In the genomic region with DNA sequence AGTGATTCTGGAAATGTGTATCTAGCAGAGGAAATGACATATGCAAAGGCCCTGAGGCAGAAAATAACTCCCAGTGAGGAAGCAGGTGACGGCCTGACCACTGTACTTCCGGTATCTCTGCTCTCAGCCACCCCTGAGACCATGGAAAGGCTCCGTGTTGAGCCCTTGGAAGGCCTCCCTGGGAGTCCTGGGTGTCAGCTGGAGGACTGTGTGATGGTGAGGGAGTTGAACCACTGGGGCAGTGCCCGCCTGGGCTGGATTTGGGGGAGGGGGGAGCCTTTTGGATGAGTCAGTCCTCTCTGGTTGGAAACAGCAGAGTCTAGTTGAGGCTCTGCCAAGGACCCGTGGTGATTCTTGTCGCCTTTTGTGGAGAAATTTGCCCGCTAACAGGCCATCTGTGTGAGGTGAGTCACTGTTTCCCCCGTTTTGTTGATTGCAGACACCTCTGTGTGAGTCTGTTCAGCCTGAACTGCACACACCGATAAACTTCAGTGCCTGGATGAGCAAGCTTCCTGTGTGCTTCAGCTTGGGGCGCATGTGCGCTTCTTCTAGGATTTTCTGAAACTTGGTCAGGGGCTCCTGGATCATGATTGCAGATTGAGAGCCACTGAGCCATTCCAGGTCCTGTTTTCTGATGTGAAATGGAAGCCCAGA, we compare ENCODE assay signal across 1 cellular context.
TF ChIP-seq lines count a peak whose summit lies in the region.

No MANE protein-coding gene starts in this region.

TF ChIP-seq in K562, 482 proteins besides CTCF, POLR2A, EP300 and RAD21 (continued from another document and continues in another):
- peak; percentile 62 for TF ChIP-seq TAL1 (IDR thresholded peaks at IDR 0.05)
- TF ChIP-seq ZNF79 (CRISPR knock-in tag; IDR thresholded peaks at IDR 0.05; ENCODE audit: low read depth) = no peak
- no peak for TF ChIP-seq ZC3H11A (IDR thresholded peaks at IDR 0.05; ENCODE audit: low read depth, low read length)
- TF ChIP-seq HNRNPUL1 (IDR thresholded peaks at IDR 0.05; ENCODE audit: low read length) = no peak
- TF ChIP-seq ZBTB5 (IDR thresholded peaks at IDR 0.05) = no peak
- no peak for TF ChIP-seq CHD2 (IDR thresholded peaks at IDR 0.05; ENCODE audit: low read depth, low read length)
- TF ChIP-seq SAP30 (IDR thresholded peaks at IDR 0.05; ENCODE audit: borderline replicate concordance, insufficient read depth, low read depth, low read length, poor library complexity, severe bottlenecking) = no peak
- TF ChIP-seq KDM4B (IDR thresholded peaks at IDR 0.05; ENCODE audit: borderline replicate concordance in 2 of 2, low read depth in 1 of 2) = no peak
- TF ChIP-seq, protein P1, sequence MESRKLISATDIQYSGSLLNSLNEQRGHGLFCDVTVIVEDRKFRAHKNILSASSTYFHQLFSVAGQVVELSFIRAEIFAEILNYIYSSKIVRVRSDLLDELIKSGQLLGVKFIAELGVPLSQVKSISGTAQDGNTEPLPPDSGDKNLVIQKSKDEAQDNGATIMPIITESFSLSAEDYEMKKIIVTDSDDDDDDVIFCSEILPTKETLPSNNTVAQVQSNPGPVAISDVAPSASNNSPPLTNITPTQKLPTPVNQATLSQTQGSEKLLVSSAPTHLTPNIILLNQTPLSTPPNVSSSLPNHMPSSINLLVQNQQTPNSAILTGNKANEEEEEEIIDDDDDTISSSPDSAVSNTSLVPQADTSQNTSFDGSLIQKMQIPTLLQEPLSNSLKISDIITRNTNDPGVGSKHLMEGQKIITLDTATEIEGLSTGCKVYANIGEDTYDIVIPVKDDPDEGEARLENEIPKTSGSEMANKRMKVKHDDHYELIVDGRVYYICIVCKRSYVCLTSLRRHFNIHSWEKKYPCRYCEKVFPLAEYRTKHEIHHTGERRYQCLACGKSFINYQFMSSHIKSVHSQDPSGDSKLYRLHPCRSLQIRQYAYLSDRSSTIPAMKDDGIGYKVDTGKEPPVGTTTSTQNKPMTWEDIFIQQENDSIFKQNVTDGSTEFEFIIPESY (CRISPR knock-in tag; IDR thresholded peaks at IDR 0.05) = no peak
- no peak for TF ChIP-seq ZBTB8A (IDR thresholded peaks at IDR 0.05; ENCODE audit: partially characterized antibody)
- no peak for TF ChIP-seq PTRF (tag; IDR thresholded peaks at IDR 0.05)
- no peak for TF ChIP-seq TAF1 (IDR thresholded peaks at IDR 0.05; ENCODE audit: control insufficient read depth, extremely low read depth, insufficient read depth, low read length, severe bottlenecking)
- TF ChIP-seq, protein P2, sequence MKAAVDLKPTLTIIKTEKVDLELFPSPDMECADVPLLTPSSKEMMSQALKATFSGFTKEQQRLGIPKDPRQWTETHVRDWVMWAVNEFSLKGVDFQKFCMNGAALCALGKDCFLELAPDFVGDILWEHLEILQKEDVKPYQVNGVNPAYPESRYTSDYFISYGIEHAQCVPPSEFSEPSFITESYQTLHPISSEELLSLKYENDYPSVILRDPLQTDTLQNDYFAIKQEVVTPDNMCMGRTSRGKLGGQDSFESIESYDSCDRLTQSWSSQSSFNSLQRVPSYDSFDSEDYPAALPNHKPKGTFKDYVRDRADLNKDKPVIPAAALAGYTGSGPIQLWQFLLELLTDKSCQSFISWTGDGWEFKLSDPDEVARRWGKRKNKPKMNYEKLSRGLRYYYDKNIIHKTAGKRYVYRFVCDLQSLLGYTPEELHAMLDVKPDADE (conservative IDR thresholded peaks at IDR 0.05; ENCODE audit: control insufficient read depth, low read depth, low read length) = no peak
- TF ChIP-seq TRIM24 (IDR thresholded peaks at IDR 0.05) = peak in 1 of 2 experiments; percentile 75; a peak in 1 of 4 replicates
- TF ChIP-seq ZNF347 (CRISPR knock-in tag; IDR thresholded peaks at IDR 0.05; ENCODE audit: low read depth) = no peak
- TF ChIP-seq ZNF124 (CRISPR knock-in tag; IDR thresholded peaks at IDR 0.05) = no peak
- no peak for TF ChIP-seq POU5F1 (IDR thresholded peaks at IDR 0.05; ENCODE audit: borderline replicate concordance, low read depth, low read length, partially characterized antibody)
- no peak; the same call in 1 of the 2 replicates for TF ChIP-seq STAT5A (IDR thresholded peaks at IDR 0.05; ENCODE audit: borderline replicate concordance, low read length)
- TF ChIP-seq ATF3 (IDR thresholded peaks at IDR 0.05) = peak; percentile 94
- TF ChIP-seq ATF3 (CRISPR knock-in tag; conservative IDR thresholded peaks at IDR 0.05) = peak; percentile 95
- no peak for TF ChIP-seq TAF15 (IDR thresholded peaks at IDR 0.05; ENCODE audit: low read depth, low read length)
- TF ChIP-seq GTF2F1 (IDR thresholded peaks at IDR 0.05; ENCODE audit: low read depth, low read length) = no peak
- TF ChIP-seq, protein P3, sequence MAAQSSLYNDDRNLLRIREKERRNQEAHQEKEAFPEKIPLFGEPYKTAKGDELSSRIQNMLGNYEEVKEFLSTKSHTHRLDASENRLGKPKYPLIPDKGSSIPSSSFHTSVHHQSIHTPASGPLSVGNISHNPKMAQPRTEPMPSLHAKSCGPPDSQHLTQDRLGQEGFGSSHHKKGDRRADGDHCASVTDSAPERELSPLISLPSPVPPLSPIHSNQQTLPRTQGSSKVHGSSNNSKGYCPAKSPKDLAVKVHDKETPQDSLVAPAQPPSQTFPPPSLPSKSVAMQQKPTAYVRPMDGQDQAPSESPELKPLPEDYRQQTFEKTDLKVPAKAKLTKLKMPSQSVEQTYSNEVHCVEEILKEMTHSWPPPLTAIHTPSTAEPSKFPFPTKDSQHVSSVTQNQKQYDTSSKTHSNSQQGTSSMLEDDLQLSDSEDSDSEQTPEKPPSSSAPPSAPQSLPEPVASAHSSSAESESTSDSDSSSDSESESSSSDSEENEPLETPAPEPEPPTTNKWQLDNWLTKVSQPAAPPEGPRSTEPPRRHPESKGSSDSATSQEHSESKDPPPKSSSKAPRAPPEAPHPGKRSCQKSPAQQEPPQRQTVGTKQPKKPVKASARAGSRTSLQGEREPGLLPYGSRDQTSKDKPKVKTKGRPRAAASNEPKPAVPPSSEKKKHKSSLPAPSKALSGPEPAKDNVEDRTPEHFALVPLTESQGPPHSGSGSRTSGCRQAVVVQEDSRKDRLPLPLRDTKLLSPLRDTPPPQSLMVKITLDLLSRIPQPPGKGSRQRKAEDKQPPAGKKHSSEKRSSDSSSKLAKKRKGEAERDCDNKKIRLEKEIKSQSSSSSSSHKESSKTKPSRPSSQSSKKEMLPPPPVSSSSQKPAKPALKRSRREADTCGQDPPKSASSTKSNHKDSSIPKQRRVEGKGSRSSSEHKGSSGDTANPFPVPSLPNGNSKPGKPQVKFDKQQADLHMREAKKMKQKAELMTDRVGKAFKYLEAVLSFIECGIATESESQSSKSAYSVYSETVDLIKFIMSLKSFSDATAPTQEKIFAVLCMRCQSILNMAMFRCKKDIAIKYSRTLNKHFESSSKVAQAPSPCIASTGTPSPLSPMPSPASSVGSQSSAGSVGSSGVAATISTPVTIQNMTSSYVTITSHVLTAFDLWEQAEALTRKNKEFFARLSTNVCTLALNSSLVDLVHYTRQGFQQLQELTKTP (IDR thresholded peaks at IDR 0.05; ENCODE audit: low read depth in 1 of 2, partially characterized antibody in 2 of 2) = no peak
- TF ChIP-seq, protein P4, sequence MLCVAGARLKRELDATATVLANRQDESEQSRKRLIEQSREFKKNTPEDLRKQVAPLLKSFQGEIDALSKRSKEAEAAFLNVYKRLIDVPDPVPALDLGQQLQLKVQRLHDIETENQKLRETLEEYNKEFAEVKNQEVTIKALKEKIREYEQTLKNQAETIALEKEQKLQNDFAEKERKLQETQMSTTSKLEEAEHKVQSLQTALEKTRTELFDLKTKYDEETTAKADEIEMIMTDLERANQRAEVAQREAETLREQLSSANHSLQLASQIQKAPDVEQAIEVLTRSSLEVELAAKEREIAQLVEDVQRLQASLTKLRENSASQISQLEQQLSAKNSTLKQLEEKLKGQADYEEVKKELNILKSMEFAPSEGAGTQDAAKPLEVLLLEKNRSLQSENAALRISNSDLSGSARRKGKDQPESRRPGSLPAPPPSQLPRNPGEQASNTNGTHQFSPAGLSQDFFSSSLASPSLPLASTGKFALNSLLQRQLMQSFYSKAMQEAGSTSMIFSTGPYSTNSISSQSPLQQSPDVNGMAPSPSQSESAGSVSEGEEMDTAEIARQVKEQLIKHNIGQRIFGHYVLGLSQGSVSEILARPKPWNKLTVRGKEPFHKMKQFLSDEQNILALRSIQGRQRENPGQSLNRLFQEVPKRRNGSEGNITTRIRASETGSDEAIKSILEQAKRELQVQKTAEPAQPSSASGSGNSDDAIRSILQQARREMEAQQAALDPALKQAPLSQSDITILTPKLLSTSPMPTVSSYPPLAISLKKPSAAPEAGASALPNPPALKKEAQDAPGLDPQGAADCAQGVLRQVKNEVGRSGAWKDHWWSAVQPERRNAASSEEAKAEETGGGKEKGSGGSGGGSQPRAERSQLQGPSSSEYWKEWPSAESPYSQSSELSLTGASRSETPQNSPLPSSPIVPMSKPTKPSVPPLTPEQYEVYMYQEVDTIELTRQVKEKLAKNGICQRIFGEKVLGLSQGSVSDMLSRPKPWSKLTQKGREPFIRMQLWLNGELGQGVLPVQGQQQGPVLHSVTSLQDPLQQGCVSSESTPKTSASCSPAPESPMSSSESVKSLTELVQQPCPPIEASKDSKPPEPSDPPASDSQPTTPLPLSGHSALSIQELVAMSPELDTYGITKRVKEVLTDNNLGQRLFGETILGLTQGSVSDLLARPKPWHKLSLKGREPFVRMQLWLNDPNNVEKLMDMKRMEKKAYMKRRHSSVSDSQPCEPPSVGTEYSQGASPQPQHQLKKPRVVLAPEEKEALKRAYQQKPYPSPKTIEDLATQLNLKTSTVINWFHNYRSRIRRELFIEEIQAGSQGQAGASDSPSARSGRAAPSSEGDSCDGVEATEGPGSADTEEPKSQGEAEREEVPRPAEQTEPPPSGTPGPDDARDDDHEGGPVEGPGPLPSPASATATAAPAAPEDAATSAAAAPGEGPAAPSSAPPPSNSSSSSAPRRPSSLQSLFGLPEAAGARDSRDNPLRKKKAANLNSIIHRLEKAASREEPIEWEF (CRISPR knock-in tag; IDR thresholded peaks at IDR 0.05) = no peak
- TF ChIP-seq, protein P5, sequence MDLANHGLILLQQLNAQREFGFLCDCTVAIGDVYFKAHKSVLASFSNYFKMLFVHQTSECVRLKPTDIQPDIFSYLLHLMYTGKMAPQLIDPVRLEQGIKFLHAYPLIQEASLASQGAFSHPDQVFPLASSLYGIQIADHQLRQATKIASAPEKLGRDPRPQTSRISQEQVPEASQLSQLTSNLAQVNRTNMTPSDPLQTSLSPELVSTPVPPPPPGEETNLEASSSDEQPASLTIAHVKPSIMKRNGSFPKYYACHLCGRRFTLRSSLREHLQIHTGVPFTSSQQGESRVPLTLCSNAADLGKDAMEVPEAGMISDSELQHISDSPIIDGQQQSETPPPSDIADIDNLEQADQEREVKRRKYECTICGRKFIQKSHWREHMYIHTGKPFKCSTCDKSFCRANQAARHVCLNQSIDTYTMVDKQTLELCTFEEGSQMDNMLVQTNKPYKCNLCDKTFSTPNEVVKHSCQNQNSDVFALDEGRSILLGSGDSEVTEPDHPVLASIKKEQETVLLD (IDR thresholded peaks at IDR 0.05) = no peak
- TF ChIP-seq POLR2B (IDR thresholded peaks at IDR 0.05; ENCODE audit: low read depth, partially characterized antibody) = no peak
- TF ChIP-seq HDAC3 (IDR thresholded peaks at IDR 0.05; ENCODE audit: borderline replicate concordance, partially characterized antibody) = no peak
- no peak for TF ChIP-seq NR1H2 (CRISPR knock-in tag; IDR thresholded peaks at IDR 0.05)
- TF ChIP-seq ZNF395 (CRISPR knock-in tag; IDR thresholded peaks at IDR 0.05) = 0 out of 2 replicates have a peak, but pooled peaks have one; percentile 52
- TF ChIP-seq EGR1 (conservative IDR thresholded peaks at IDR 0.05) = no peak
- no peak for TF ChIP-seq PCBP1 (IDR thresholded peaks at IDR 0.05; ENCODE audit: low read depth, low read length, poor library complexity, severe bottlenecking)
- TF ChIP-seq CBFA2T2 (conservative IDR thresholded peaks at IDR 0.05) = peak; percentile 84
- TF ChIP-seq TAF7 (tag; IDR thresholded peaks at IDR 0.05) = no peak
- no peak for TF ChIP-seq ZSCAN29 (IDR thresholded peaks at IDR 0.05)
- TF ChIP-seq TEAD1 (CRISPR knock-in tag; IDR thresholded peaks at IDR 0.05) = no peak
- no peak for TF ChIP-seq ARID3A (IDR thresholded peaks at IDR 0.05; ENCODE audit: borderline replicate concordance, low read depth, low read length)
- no peak for TF ChIP-seq ARHGAP35 (IDR thresholded peaks at IDR 0.05; ENCODE audit: partially characterized antibody)
